20 cellular contexts compared by ENCODE assay signal in genomic region chr2:45289997-45290673, GRCh38.
A peak's percentile ranks its signal among the peaks of the same experiment; 100 is the strongest.
DNase-seq lines count a peak whose midpoint lies in the region; ATAC-seq and TF ChIP-seq lines count a peak whose summit lies in the region.
"Had no signal": no experiment of that assay in that cellular context is flagged by ENCODE, and none has a peak within 500 bp of the region (broad histone marks: within the 10 kb centered on the region; RNA-seq: fewer than 3 reads in every experiment).

No MANE protein-coding gene starts in this region.

- H3K4me3 ChIP-seq in brain microvascular endothelial cell (ENCODE audit: low read depth, low read length) = no peak overlapping the region
- H3K4me3 ChIP-seq: esophagus muscularis mucosa, Peyer's patch, sigmoid colon, upper lobe of right lung had no signal

- no peak overlapping the region for H3K27ac Mint-ChIP-seq in naive thymus-derived CD8-positive, alpha-beta T cell
- H3K27ac Mint-ChIP-seq: CD4-positive, alpha-beta memory T cell had no signal

- H3K4me3 Mint-ChIP-seq in naive thymus-derived CD8-positive, alpha-beta T cell = no peak overlapping the region
- H3K4me3 Mint-ChIP-seq: CD4-positive, alpha-beta memory T cell had no signal

- TF ChIP-seq CTCF in GM13976 (IDR thresholded peaks at IDR 0.05; ENCODE audit: borderline replicate concordance, control extremely low read depth, extremely low read depth, insufficient read depth, missing control alignments) (no peak), brain microvascular endothelial cell (IDR thresholded peaks at IDR 0.05; ENCODE audit: low read depth, low read length, missing control alignments) (no peak)

- H3K27ac ChIP-seq in brain microvascular endothelial cell = peak overlapping the region; percentile 69
- H3K27ac ChIP-seq: esophagus muscularis mucosa, Peyer's patch, sigmoid colon, upper lobe of right lung had no signal

- ATAC-seq in GM19351 (IDR thresholded peaks at IDR 0.05; ENCODE audit: unreplicated experiment) (peak; percentile 80), HG02852 (IDR thresholded peaks at IDR 0.05; ENCODE audit: unreplicated experiment) (peak; percentile 85)
- no peak for ATAC-seq in naive thymus-derived CD8-positive, alpha-beta T cell
- ATAC-seq: left ventricle myocardium superior, upper lobe of right lung had no signal

- DNase-seq in GM13976 (ENCODE audit: low spot score) (peak; percentile 41), brain microvascular endothelial cell (no peak), pons (ENCODE audit: low spot score) (no peak), SW480 (ENCODE audit: low spot score) (no peak)
- no peak for DNase-seq in naive thymus-derived CD8-positive, alpha-beta T cell
- DNase-seq: activated gamma-delta T cell treated with Interleukin-2 at 50 U/mL for 16 hours; CD4-positive, alpha-beta memory T cell; DMS53; effector CD4-positive, alpha-beta T cell; left ventricle myocardium superior; NCI-H1436; NCI-H82; occipital lobe; Peyer's patch; sigmoid colon; T-helper 9 cell; upper lobe of right lung had no signal

- H3K36me3 Mint-ChIP-seq in naive thymus-derived CD8-positive, alpha-beta T cell = no peaks in the 10 kb centered on the region
- H3K36me3 Mint-ChIP-seq: CD4-positive, alpha-beta memory T cell had no signal

- no peaks in the 10 kb centered on the region for H3K36me3 ChIP-seq in brain microvascular endothelial cell (replicated peaks)
- H3K36me3 ChIP-seq: esophagus muscularis mucosa, Peyer's patch, sigmoid colon, upper lobe of right lung had no signal

- in situ Hi-C loops in GM13976 (cut with MboI; ENCODE audit: low sequenced_read_pairs, unreplicated experiment) = no loop called here
- in situ Hi-C loops in brain microvascular endothelial cell (cut with HindIII; ENCODE audit: low pct_ligation_motif_present, low sequenced_read_pairs) = no loop called here

- POLR2A ChIA-PET in naive thymus-derived CD8-positive, alpha-beta T cell (lab: Charles Lee) = no interaction called here

- H3K4me1 Mint-ChIP-seq in naive thymus-derived CD8-positive, alpha-beta T cell = no peaks in the 10 kb centered on the region
- H3K4me1 Mint-ChIP-seq: CD4-positive, alpha-beta memory T cell had no signal

- no peaks in the 10 kb centered on the region for H3K9me3 Mint-ChIP-seq in naive thymus-derived CD8-positive, alpha-beta T cell

- H3K27me3 ChIP-seq in brain microvascular endothelial cell (replicated peaks) = no peaks in the 10 kb centered on the region
- H3K27me3 ChIP-seq: esophagus muscularis mucosa, Peyer's patch, sigmoid colon, upper lobe of right lung had no signal

- peaks cover 9 to 36% (median 15%) of the 10 kb centered on the region in 5 donors for H3K27me3 Mint-ChIP-seq in naive thymus-derived CD8-positive, alpha-beta T cell

Comparison
In these comparisons a context has a peak if more than half of its experiments do, and no peak if none do; other contexts are left out.
1. ATAC-seq: peak in GM19351 (single experiment) and HG02852 (single experiment); none in naive thymus-derived CD8-positive, alpha-beta T cell (0 of 2).